ENCODE assay signal across 11 cellular contexts in the genomic region with DNA sequence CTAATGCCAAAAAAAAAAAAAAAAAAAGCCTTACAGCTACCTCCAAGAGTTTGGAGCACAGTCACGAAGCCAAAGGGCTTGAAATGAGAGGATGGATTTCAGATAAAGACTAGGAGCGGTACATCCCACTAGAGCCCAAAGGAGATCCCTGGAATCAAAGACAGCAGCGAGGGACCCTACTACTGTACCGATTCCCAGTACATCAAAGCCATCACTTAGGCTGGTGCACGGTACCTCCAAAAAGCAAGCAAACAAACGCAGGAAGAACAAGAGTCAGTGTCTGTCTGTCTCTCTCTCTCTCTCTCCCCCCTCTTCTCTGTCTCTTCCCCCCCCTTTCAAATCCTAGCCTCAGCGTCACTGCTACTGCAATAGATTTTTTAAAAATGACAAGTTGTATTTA. TPM values are rescaled to one million over a fixed set of nuclear protein-coding genes. Genes with fewer than 3 reads are reported as not detected.
DNase-seq lines count a peak whose midpoint lies in the region; ATAC-seq and TF ChIP-seq lines count a peak whose summit lies in the region.
"Had no signal": no experiment of that assay in that cellular context is flagged by ENCODE, and none has a peak within 500 bp of the region (broad histone marks: within the 10 kb centered on the region; RNA-seq: fewer than 3 reads in every experiment).

No MANE protein-coding gene starts in this region.

- H3K79me2 ChIP-seq in GM23338 (replicated peaks; ENCODE audit: insufficient read depth) (0 out of 2 replicates have a peak, but pooled peaks cover 5% of the 10 kb centered on the region), hepatocyte (peaks cover 37% of the 10 kb centered on the region)

- ATAC-seq in GM23338 (no peak), SK-N-SH treated with all-trans-retinoic acid at 6 μM for 48 hours (peak; percentile 12), gastrocnemius medialis (no peak), GM18520 (IDR thresholded peaks at IDR 0.05; ENCODE audit: unreplicated experiment) (no peak), HG02981 (IDR thresholded peaks at IDR 0.05; ENCODE audit: unreplicated experiment) (no peak)
- ATAC-seq: activated naive CD8-positive, alpha-beta T cell treated with anti-CD3 and anti-CD28 coated beads, Interleukin-2, amount 50 U/mL, for 24 hours had no signal

- peaks cover 83% of the 10 kb centered on the region for H3K27me3 ChIP-seq in GM23338 (ENCODE audit: insufficient read depth)
- peaks cover 56% of the 10 kb centered on the region for H3K27me3 ChIP-seq in hepatocyte
- peaks cover 0 to 16% (median 5%) of the 10 kb centered on the region in 3 donors for H3K27me3 ChIP-seq in gastrocnemius medialis

- in situ Hi-C loops in gastrocnemius medialis (cut with MboI; ENCODE audit: low sequenced_read_pairs in 4 of 4) = loop anchor here in 2 of 4 donors (25.0 kb wide), 1 partner anchor 223 kb away; no protein-coding TSS in a partner anchor

- H3K27ac ChIP-seq in GM23338 (ENCODE audit: low read depth) (no peak overlapping the region), hepatocyte (no peak overlapping the region), gastrocnemius medialis (peak overlapping the region; percentile 94 to 99 (median 99))

- DNase-seq in GM23338 (ENCODE audit: low spot score) (peak; percentile 31), hepatocyte (ENCODE audit: low spot score) (no peak), gastrocnemius medialis (no peak), NOMO-1 treated with DMSO at 0.1 percent for 48 hours (lab: John Stamatoyannopoulos, UW; ENCODE audit: unreplicated experiment) (no peak)
- DNase-seq in activated CD4-positive, CD25-positive, alpha-beta regulatory T cell (lab: John Stamatoyannopoulos, UW) = no peak
- DNase-seq: activated CD8-positive, alpha-beta memory T cell treated with anti-CD3 and anti-CD28 coated beads for 24 hours; activated naive CD8-positive, alpha-beta T cell treated with anti-CD3 and anti-CD28 coated beads, Interleukin-2, amount 50 U/mL, for 24 hours; T-helper 1 cell had no signal

- H3K36me3 Mint-ChIP-seq in GM23338 (ENCODE audit: low read depth) = no peaks in the 10 kb centered on the region; the same call in 2 of the 3 replicates

- no peak overlapping the region for H2AFZ ChIP-seq in GM23338
- H2AFZ ChIP-seq in hepatocyte = no peak overlapping the region

- no peaks in the 10 kb centered on the region for H3K9me2 ChIP-seq in GM23338 (ENCODE audit: insufficient read depth)
- no peaks in the 10 kb centered on the region for H3K9me2 ChIP-seq in hepatocyte (replicated peaks; ENCODE audit: insufficient read depth)

- H3K4me1 Mint-ChIP-seq in GM23338 = peaks cover 78% of the 10 kb centered on the region

- H3K36me3 ChIP-seq in GM23338 (ENCODE audit: insufficient read depth) (no peaks in the 10 kb centered on the region), hepatocyte (replicated peaks; ENCODE audit: insufficient read depth, low read depth) (no peaks in the 10 kb centered on the region), gastrocnemius medialis (no peaks in the 10 kb centered on the region)

- H3K4me3 Mint-ChIP-seq in GM23338 = peak overlapping the region; percentile 18; the same call in 1 of the 3 replicates

- H3K4me2 ChIP-seq in GM23338 = peak overlapping the region; percentile 91
- H3K4me2 ChIP-seq in hepatocyte = peak overlapping the region; percentile 82

- H3K27me3 Mint-ChIP-seq in GM23338 (ENCODE audit: insufficient read depth, low read depth, poor library complexity) = peaks cover 65% of the 10 kb centered on the region

- no peak overlapping the region for H3K27ac Mint-ChIP-seq in GM23338
- H3K27ac Mint-ChIP-seq: activated naive CD8-positive, alpha-beta T cell treated with anti-CD3 and anti-CD28 coated beads, Interleukin-2, amount 50 U/mL, for 24 hours had no signal

- WGBS in hepatocyte (ENCODE audit: low lambda C conversion rate, missing lambda C conversion rate) = 58% methylated on average over 7 of the region's 7 CpGs

- intact Hi-C loops in gastrocnemius medialis (cut with DNase I; ENCODE audit: low total_unique reads) = no loop called here

- H4K20me1 ChIP-seq in GM23338 (replicated peaks; ENCODE audit: insufficient read depth) = peaks cover 15% of the 10 kb centered on the region
- H4K20me1 ChIP-seq in hepatocyte (ENCODE audit: insufficient read depth, poor library complexity, severe bottlenecking) = no peaks in the 10 kb centered on the region

- H3K4me3 ChIP-seq in GM23338 (peak overlapping the region; percentile 46; the same call in 1 of the 2 replicates), hepatocyte (no peak overlapping the region), gastrocnemius medialis (peak overlapping the region; percentile 70 to 82 (median 74))

- TF ChIP-seq CTCF in GM23338 (conservative IDR thresholded peaks at IDR 0.05; ENCODE audit: low read depth in 2 of 2) = no peak
- no peak for TF ChIP-seq CTCF in hepatocyte (IDR thresholded peaks at IDR 0.05; ENCODE audit: poor library complexity)
- TF ChIP-seq CTCF in gastrocnemius medialis (IDR thresholded peaks at IDR 0.05 in 4 of 5, conservative IDR thresholded peaks at IDR 0.05 in 1 of 5) = no peak

- H3K9me3 ChIP-seq in hepatocyte (ENCODE audit: low read depth) (no peaks in the 10 kb centered on the region), gastrocnemius medialis (no peaks in the 10 kb centered on the region)

- H3F3A ChIP-seq in GM23338 (replicated peaks; ENCODE audit: low read depth) = peaks cover 22% of the 10 kb centered on the region

- no peaks in the 10 kb centered on the region for H3K9me3 Mint-ChIP-seq in GM23338
- H3K9me3 Mint-ChIP-seq: activated naive CD8-positive, alpha-beta T cell treated with anti-CD3 and anti-CD28 coated beads, Interleukin-2, amount 50 U/mL, for 24 hours had no signal

- no peak for TF ChIP-seq POLR2A in gastrocnemius medialis (IDR thresholded peaks at IDR 0.05)

- H3K4me1 ChIP-seq in GM23338 (ENCODE audit: insufficient read depth) (peaks cover 78% of the 10 kb centered on the region), hepatocyte (ENCODE audit: insufficient read depth) (peaks cover 52% of the 10 kb centered on the region), gastrocnemius medialis (peaks cover 22 to 45% of the 10 kb centered on the region in 2 donors)

TF ChIP-seq in GM23338, 12 proteins besides CTCF, POLR2A, EP300 and RAD21 (continues in another document):
- TF ChIP-seq, protein P1, sequence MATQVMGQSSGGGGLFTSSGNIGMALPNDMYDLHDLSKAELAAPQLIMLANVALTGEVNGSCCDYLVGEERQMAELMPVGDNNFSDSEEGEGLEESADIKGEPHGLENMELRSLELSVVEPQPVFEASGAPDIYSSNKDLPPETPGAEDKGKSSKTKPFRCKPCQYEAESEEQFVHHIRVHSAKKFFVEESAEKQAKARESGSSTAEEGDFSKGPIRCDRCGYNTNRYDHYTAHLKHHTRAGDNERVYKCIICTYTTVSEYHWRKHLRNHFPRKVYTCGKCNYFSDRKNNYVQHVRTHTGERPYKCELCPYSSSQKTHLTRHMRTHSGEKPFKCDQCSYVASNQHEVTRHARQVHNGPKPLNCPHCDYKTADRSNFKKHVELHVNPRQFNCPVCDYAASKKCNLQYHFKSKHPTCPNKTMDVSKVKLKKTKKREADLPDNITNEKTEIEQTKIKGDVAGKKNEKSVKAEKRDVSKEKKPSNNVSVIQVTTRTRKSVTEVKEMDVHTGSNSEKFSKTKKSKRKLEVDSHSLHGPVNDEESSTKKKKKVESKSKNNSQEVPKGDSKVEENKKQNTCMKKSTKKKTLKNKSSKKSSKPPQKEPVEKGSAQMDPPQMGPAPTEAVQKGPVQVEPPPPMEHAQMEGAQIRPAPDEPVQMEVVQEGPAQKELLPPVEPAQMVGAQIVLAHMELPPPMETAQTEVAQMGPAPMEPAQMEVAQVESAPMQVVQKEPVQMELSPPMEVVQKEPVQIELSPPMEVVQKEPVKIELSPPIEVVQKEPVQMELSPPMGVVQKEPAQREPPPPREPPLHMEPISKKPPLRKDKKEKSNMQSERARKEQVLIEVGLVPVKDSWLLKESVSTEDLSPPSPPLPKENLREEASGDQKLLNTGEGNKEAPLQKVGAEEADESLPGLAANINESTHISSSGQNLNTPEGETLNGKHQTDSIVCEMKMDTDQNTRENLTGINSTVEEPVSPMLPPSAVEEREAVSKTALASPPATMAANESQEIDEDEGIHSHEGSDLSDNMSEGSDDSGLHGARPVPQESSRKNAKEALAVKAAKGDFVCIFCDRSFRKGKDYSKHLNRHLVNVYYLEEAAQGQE (IDR thresholded peaks at IDR 0.05; ENCODE audit: unreplicated experiment) = no peak
- TF ChIP-seq EZH2phosphoT487 (IDR thresholded peaks at IDR 0.05; ENCODE audit: unreplicated experiment) (no peak), POLR2AphosphoS5 (IDR thresholded peaks at IDR 0.05; ENCODE audit: low read depth) (no peak)

TF ChIP-seq in SK-N-SH treated with all-trans-retinoic acid at 6 μM for 48 hours, 23 proteins besides CTCF, POLR2A, EP300 and RAD21 (continues in another document):
- TF ChIP-seq RARB (CRISPR knock-in tag; IDR thresholded peaks at IDR 0.05) = no peak
- no peak for TF ChIP-seq CSRNP3 (CRISPR knock-in tag; IDR thresholded peaks at IDR 0.05)
- no peak for TF ChIP-seq CREB5 (CRISPR knock-in tag; IDR thresholded peaks at IDR 0.05; ENCODE audit: low read depth)

RNA-seq across cellular contexts. Expression of gene ZFHX3, which starts 12.3 kb away (rescaled TPM):
- 0.74 and 1.0 TPM in 2 replicates for total RNA-seq in GM23338 (2014; rRNA removed; shearing (Covaris generic))
- polyA plus RNA-seq in GM23338 (2016; fragmentation: Nextera tagmentation; extraction: Ambion mirVana) (1.3 and 1.5 TPM in 2 replicates), hepatocyte (6.4 and 10.9 TPM in 2 replicates)
- total RNA-seq in hepatocyte (11.5 and 11.6 TPM in 2 replicates), gastrocnemius medialis (10 to 100 TPM; 14.0 to 28.5 (median 27.3) TPM)

Comparison
In these comparisons a context has a peak if more than half of its experiments do, and no peak if none do; other contexts are left out.
1. H3K27ac ChIP-seq: peak in gastrocnemius medialis (4 of 4); none in GM23338 (single experiment) and hepatocyte (single experiment).